25 cellular contexts compared by ENCODE assay signal in the genomic region with DNA sequence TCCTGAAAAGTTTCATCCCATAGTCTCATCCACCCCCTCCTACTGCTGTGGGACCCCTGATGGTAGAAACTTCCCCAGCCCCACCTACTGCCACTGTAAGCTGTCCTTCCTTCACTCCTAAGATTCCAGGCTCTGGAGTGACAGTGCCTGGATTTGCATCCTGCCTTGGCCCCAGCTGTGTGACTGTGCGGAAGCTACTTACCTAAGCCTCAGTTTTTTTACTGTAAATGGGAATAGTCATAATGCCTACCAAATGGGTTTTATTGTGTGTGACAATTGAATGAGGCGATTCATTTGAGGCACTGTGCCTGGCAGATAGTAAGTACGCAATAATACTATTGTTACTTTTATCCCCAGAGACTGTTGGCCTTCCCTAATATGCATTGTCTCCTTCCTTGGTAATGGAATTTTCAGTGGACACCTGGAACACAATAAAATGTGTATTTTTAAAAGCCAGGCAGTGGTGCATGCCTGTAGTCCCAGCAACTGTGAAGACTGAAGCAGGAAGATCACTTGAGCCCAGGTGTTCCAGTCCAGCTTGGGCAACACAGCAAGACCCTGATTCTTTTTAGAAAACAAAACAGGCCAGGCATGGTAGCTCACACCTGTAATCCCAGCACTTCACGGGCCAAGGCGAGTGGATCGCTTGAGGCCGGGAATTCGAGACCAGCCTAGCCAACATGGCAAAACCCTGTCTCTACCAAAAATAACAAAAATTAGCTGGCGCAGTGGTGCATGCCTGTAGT. TPM values are rescaled to one million over a fixed set of nuclear protein-coding genes. Genes with fewer than 3 reads are reported as not detected.
A peak's percentile ranks its signal among the peaks of the same experiment; 100 is the strongest.
DNase-seq lines count a peak whose midpoint lies in the region; ATAC-seq and TF ChIP-seq lines count a peak whose summit lies in the region.
"Had no signal": no experiment of that assay in that cellular context is flagged by ENCODE, and none has a peak within 500 bp of the region (broad histone marks: within the 10 kb centered on the region; RNA-seq: fewer than 3 reads in every experiment).

No MANE protein-coding gene starts in this region.

- H3K4me1 ChIP-seq in IMR-90 (ENCODE audit: control insufficient read depth, insufficient read depth, low read length) (peaks cover 17% of the 10 kb centered on the region), esophagus squamous epithelium (peaks cover 0 to 26% (median 7%) of the 10 kb centered on the region in 3 donors)
- H3K4me1 ChIP-seq: prostate gland, suprapubic skin had no signal

- peak overlapping the region; percentile 29; the same call in 1 of the 2 replicates for H2BK120ac ChIP-seq in IMR-90 (ENCODE audit: low read depth, low read length)

- no peaks in the 10 kb centered on the region for H3K9me3 ChIP-seq in IMR-90 (ENCODE audit: control insufficient read depth, insufficient read depth, low read length)
- H3K9me3 ChIP-seq in esophagus squamous epithelium = no peaks in the 10 kb centered on the region
- H3K9me3 ChIP-seq: neutrophil, prostate gland, suprapubic skin had no signal

- no peak overlapping the region for H3K4ac ChIP-seq in IMR-90 (ENCODE audit: low read depth, low read length)

- no peak overlapping the region for H3K23ac ChIP-seq in IMR-90 (ENCODE audit: low read depth, low read length)

- no peak for TF ChIP-seq CTCF in IMR-90 (conservative IDR thresholded peaks at IDR 0.05; ENCODE audit: low read depth, low read length)
- TF ChIP-seq CTCF in esophagus squamous epithelium (IDR thresholded peaks at IDR 0.05) = no peak

- H4K5ac ChIP-seq in IMR-90 (ENCODE audit: low read depth, low read length) = 0 out of 2 replicates have a peak overlapping the region, but pooled peaks have one; percentile 2

- H3K27ac ChIP-seq in IMR-90 (ENCODE audit: insufficient read depth, low read length) (no peak overlapping the region), esophagus squamous epithelium (no peak overlapping the region)
- H3K27ac ChIP-seq: HL-60, neutrophil, prostate gland, suprapubic skin had no signal

- no peak overlapping the region for H2AK9ac ChIP-seq in IMR-90 (replicated peaks; ENCODE audit: low read depth, low read length, poor library complexity)

- H2BK5ac ChIP-seq in IMR-90 (ENCODE audit: low read depth, low read length, poor library complexity, severe bottlenecking) = no peak overlapping the region

- no peak overlapping the region for H3K4me3 ChIP-seq in IMR-90 (ENCODE audit: insufficient read depth, low read depth, low read length)
- H3K4me3 ChIP-seq in esophagus squamous epithelium = no peak overlapping the region
- H3K4me3 ChIP-seq: prostate gland, suprapubic skin had no signal

- POLR2A ChIA-PET in IMR-90 (lab: Charles Lee; ENCODE audit: unreplicated experiment) = no interaction called here

- H4K91ac ChIP-seq in IMR-90 (ENCODE audit: insufficient read depth, low read depth, low read length) = no peak overlapping the region

- no CpG with 5 or more reads among the region's 9 CpGs for WGBS in IMR-90 (ENCODE audit: extremely low coverage in 2 of 2, insufficient read length in 1 of 2), 2 experiments
- 93 to 96% methylated on average over 6 to 8 of the region's 9 CpGs for WGBS in esophagus squamous epithelium, 2 donors

- TF ChIP-seq POLR2A in IMR-90 (IDR thresholded peaks at IDR 0.05; ENCODE audit: low read depth, low read length) (no peak), esophagus squamous epithelium (IDR thresholded peaks at IDR 0.05) (no peak)

- peaks cover 4 to 5% of the 10 kb centered on the region in 2 experiments; a peak in 1 of 4 replicates for H3K79me1 ChIP-seq in IMR-90 (ENCODE audit: low read depth in 1 of 2, low read length in 2 of 2)

- BruUV-seq in IMR-90 (replicated peaks; lab: Mats Ljungman, UMichigan) = no TSS peak

- H3K27me3 ChIP-seq in IMR-90 (ENCODE audit: control insufficient read depth, insufficient read depth, low read length) (no peaks in the 10 kb centered on the region), esophagus squamous epithelium (no peaks in the 10 kb centered on the region)
- H3K27me3 ChIP-seq: neutrophil, suprapubic skin had no signal

- H3K4me1 Mint-ChIP-seq in activated T-cell treated with anti-CD3 and anti-CD28 coated beads, Interleukin-2, amount 50 U/mL, for 72 hours (ENCODE audit: low read depth) = no peaks in the 10 kb centered on the region
- H3K4me1 Mint-ChIP-seq: CD4-positive, alpha-beta memory T cell; stimulated activated effector memory CD8-positive, alpha-beta T cell treated with anti-CD3 and anti-CD28 coated beads, Interleukin-12 subunit alpha, Interleukin-12 subunit beta, amount 100 ng/mL, for 72 hours had no signal

- no peaks in the 10 kb centered on the region for H4K20me1 ChIP-seq in IMR-90 (ENCODE audit: insufficient read depth, low read length)

- H3K4me2 ChIP-seq in IMR-90 (ENCODE audit: low read depth, low read length) = no peak overlapping the region

- CTCF ChIA-PET in IMR-90 (lab: Yijun Ruan, JAX) = no interaction called here

- no peak for TF ChIP-seq RAD21 in IMR-90 (IDR thresholded peaks at IDR 0.05; ENCODE audit: low read length)

- H2AK5ac ChIP-seq in IMR-90 (ENCODE audit: low read depth, low read length) = peak overlapping the region; percentile 7; the same call in 1 of the 2 replicates

- peaks cover 18% of the 10 kb centered on the region for H3K9me1 ChIP-seq in IMR-90 (ENCODE audit: insufficient read depth, low read length)

- no peaks in the 10 kb centered on the region for H3K9me3 Mint-ChIP-seq in activated T-cell treated with anti-CD3 and anti-CD28 coated beads, Interleukin-2, amount 50 U/mL, for 72 hours
- H3K9me3 Mint-ChIP-seq: activated T-cell treated with anti-CD3 and anti-CD28 coated beads, Interleukin-2, amount 50 U/mL, for 24 hours; CD4-positive, alpha-beta memory T cell; immature natural killer cell; stimulated activated effector memory CD8-positive, alpha-beta T cell treated with anti-CD3 and anti-CD28 coated beads, Interleukin-12 subunit alpha, Interleukin-12 subunit beta, amount 100 ng/mL, for 72 hours; T-helper 1 cell treated with Interleukin-12 subunit alpha and Interleukin-12 subunit beta and Interleukin-4 antibody, amounts not matched to agents 30 μg/mL and 1 μg/mL, for 36 hours had no signal

- no peak overlapping the region for H3K9ac ChIP-seq in IMR-90 (ENCODE audit: low read depth, low read length)

- H3K18ac ChIP-seq in IMR-90 (ENCODE audit: low read depth, low read length) = no peak overlapping the region

- DNase-seq in Ammon's horn (ENCODE audit: low spot score) (peak; percentile 36), IMR-90 (no peak), globus pallidus (ENCODE audit: low spot score) (peak; percentile 79), putamen (ENCODE audit: low spot score) (peak; percentile 57), cerebellar cortex (ENCODE audit: low spot score) (no peak), esophagus squamous epithelium (lab: John Stamatoyannopoulos, UW) (no peak), NCI-H2227 treated with DMSO at 0.1 percent for 48 hours (lab: John Stamatoyannopoulos, UW) (no peak)
- DNase-seq in activated T-cell treated with anti-CD3 and anti-CD28 coated beads, Interleukin-2, amount 50 U/mL, for 72 hours = no peak
- DNase-seq: activated CD4-positive, CD25-positive, alpha-beta regulatory T cell; activated gamma-delta T cell; activated T-cell treated with anti-CD3 and anti-CD28 coated beads, Interleukin-2, amount 50 U/mL, for 24 hours; AML-193; immature natural killer cell; MM.1S; NCI-H2029 treated with DMSO at 0.1 percent for 48 hours; stimulated activated CD4-positive, alpha-beta T cell treated with anti-CD3 and anti-CD28 coated beads, Interleukin-15, amount 100 ng/mL, for 24 hours had no signal

- dilution Hi-C loops in IMR-90 (cut with HindIII; ENCODE audit: low sequenced_read_pairs, unreplicated experiment) = no loop called here

- no peaks in the 10 kb centered on the region for H3K27me3 Mint-ChIP-seq in activated T-cell treated with anti-CD3 and anti-CD28 coated beads, Interleukin-2, amount 50 U/mL, for 72 hours (ENCODE audit: low read depth)
- H3K27me3 Mint-ChIP-seq: activated T-cell treated with anti-CD3 and anti-CD28 coated beads, Interleukin-2, amount 50 U/mL, for 24 hours; CD4-positive, alpha-beta memory T cell had no signal

- H3K14ac ChIP-seq in IMR-90 (replicated peaks; ENCODE audit: low read depth, low read length) = no peak overlapping the region

- no peak overlapping the region for H3K56ac ChIP-seq in IMR-90 (ENCODE audit: extremely low read depth, insufficient read depth, low read length)

- peak overlapping the region; percentile 3; the same call in 1 of the 2 replicates for H2BK20ac ChIP-seq in IMR-90 (ENCODE audit: low read depth, low read length)

- in situ Hi-C loops in IMR-90 (cut with MboI; ENCODE audit: low sequenced_read_pairs) = no loop called here

- H3K36me3 Mint-ChIP-seq in activated T-cell treated with anti-CD3 and anti-CD28 coated beads, Interleukin-2, amount 50 U/mL, for 72 hours (ENCODE audit: insufficient read depth in 2 of 2) = peaks cover 0 to 3% of the 10 kb centered on the region in 2 donors
- H3K36me3 Mint-ChIP-seq: stimulated activated effector memory CD8-positive, alpha-beta T cell treated with anti-CD3 and anti-CD28 coated beads, Interleukin-12 subunit alpha, Interleukin-12 subunit beta, amount 100 ng/mL, for 72 hours had no signal

- no peak overlapping the region for H4K8ac ChIP-seq in IMR-90 (ENCODE audit: low read depth in 2 of 2, low read length in 2 of 2)

- no peak overlapping the region for H3K27ac Mint-ChIP-seq in activated T-cell treated with anti-CD3 and anti-CD28 coated beads, Interleukin-2, amount 50 U/mL, for 72 hours
- H3K27ac Mint-ChIP-seq: activated T-cell treated with anti-CD3 and anti-CD28 coated beads, Interleukin-2, amount 50 U/mL, for 24 hours; immature natural killer cell; stimulated activated effector memory CD8-positive, alpha-beta T cell treated with anti-CD3 and anti-CD28 coated beads, Interleukin-12 subunit alpha, Interleukin-12 subunit beta, amount 100 ng/mL, for 72 hours; T-helper 1 cell treated with Interleukin-12 subunit alpha and Interleukin-12 subunit beta and Interleukin-4 antibody, amounts not matched to agents 30 μg/mL and 1 μg/mL, for 36 hours had no signal

- no peak overlapping the region for H2BK15ac ChIP-seq in IMR-90 (ENCODE audit: low read depth, low read length)

- H2AFZ ChIP-seq in IMR-90 (replicated peaks; ENCODE audit: low read length, poor library complexity) = no peak overlapping the region

- no peak overlapping the region for H3K4me3 Mint-ChIP-seq in activated T-cell treated with anti-CD3 and anti-CD28 coated beads, Interleukin-2, amount 50 U/mL, for 72 hours
- H3K4me3 Mint-ChIP-seq: activated T-cell treated with anti-CD3 and anti-CD28 coated beads, Interleukin-2, amount 50 U/mL, for 24 hours; CD4-positive, alpha-beta memory T cell; immature natural killer cell; stimulated activated effector memory CD8-positive, alpha-beta T cell treated with anti-CD3 and anti-CD28 coated beads, Interleukin-12 subunit alpha, Interleukin-12 subunit beta, amount 100 ng/mL, for 72 hours; T-helper 1 cell treated with Interleukin-12 subunit alpha and Interleukin-12 subunit beta and Interleukin-4 antibody, amounts not matched to agents 30 μg/mL and 1 μg/mL, for 36 hours had no signal

- intact Hi-C loops in IMR-90 (cut with micrococcal nuclease) (no loop called here), esophagus squamous epithelium (cut with DNase I) (no loop called here)

- no peak for ATAC-seq in IMR-90 (ENCODE audit: low read depth)
- ATAC-seq in activated T-cell treated with anti-CD3 and anti-CD28 coated beads, Interleukin-2, amount 50 U/mL, for 72 hours (replicated peaks in 1 of 2) = no peak
- ATAC-seq: Right ventricle myocardium inferior; SK-N-SH treated with all-trans-retinoic acid at 6 μM for 48 hours; stimulated activated effector memory CD8-positive, alpha-beta T cell treated with anti-CD3 and anti-CD28 coated beads, Interleukin-12 subunit alpha, Interleukin-12 subunit beta, amount 100 ng/mL, for 72 hours had no signal

- H3K36me3 ChIP-seq in IMR-90 (ENCODE audit: control insufficient read depth, insufficient read depth, low read length) (peaks cover 2% of the 10 kb centered on the region; the same call in 1 of the 2 replicates), esophagus squamous epithelium (peaks cover 0 to 2% (median 0%) of the 10 kb centered on the region in 3 donors)
- H3K36me3 ChIP-seq: prostate gland had no signal

RNA-seq across cellular contexts. Expression of gene ZNF326, which starts 55.0 kb away (rescaled TPM):
- total RNA-seq in IMR-90 (2012; rRNA removed) (4.5 and 10.0 TPM in 2 replicates), esophagus squamous epithelium (10 to 100 TPM in 3 of 4 donors, 1 to 10 TPM in 1; 7.9 to 25.3 (median 18.8) TPM)
- polyA plus RNA-seq in IMR-90 (2012; rRNA removed) = 13.1 and 17.0 TPM in 2 replicates
- polyA plus RNA-seq in IMR-90 (2012; cell fraction: cytosol; rRNA removed) = 3.3 and 3.7 TPM in 2 replicates
- polyA plus RNA-seq in IMR-90 (2012; cell fraction: nucleus; rRNA removed; ENCODE audit: low replicate concordance) = 8.9 and 23.9 TPM in 2 replicates
- total RNA-seq in activated T-cell treated with anti-CD3 and anti-CD28 coated beads, Interleukin-2, amount 50 U/mL, for 72 hours = 10 to 100 TPM; 16.4 to 20.3 TPM

Comparison
In these comparisons a context has a peak if more than half of its experiments do, and no peak if none do; other contexts are left out.
1. DNase-seq: peak in Ammon's horn (single experiment), globus pallidus (single experiment) and putamen (single experiment); none in IMR-90 (single experiment), cerebellar cortex (single experiment), esophagus squamous epithelium (single experiment), activated T-cell treated with anti-CD3 and anti-CD28 coated beads, Interleukin-2, amount 50 U/mL, for 72 hours (0 of 2) and NCI-H2227 treated with DMSO at 0.1 percent for 48 hours (single experiment).